11 cellular contexts compared by ENCODE assay signal in the genomic region with DNA sequence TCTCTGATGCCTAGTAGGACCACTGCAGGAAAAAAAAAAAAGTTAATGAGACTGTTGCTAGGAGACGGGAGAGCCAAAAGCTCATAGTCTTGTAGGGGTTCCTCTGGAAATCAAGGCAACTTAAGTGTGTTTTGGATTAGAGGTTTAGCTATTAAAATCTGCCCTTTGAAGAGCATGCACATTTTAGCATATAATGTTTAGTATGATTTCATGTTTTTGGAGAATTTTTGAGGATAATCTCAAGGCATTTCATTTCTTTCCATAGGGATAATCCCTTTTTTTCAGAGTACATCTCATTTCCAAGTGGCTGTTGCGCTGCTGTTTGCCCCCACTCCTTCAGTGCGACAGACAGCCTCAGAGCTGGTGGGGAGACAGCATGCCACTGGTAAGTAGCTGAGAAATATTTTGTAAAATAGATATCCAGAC. TPM values are rescaled to one million over a fixed set of nuclear protein-coding genes. Genes with fewer than 3 reads are reported as not detected.
DNase-seq lines count a peak whose midpoint lies in the region; ATAC-seq and TF ChIP-seq lines count a peak whose summit lies in the region.
"Had no signal": no experiment of that assay in that cellular context is flagged by ENCODE, and none has a peak within 500 bp of the region (broad histone marks: within the 10 kb centered on the region; RNA-seq: fewer than 3 reads in every experiment).

A gene (plus strand): TSS at position 339 of the 426 bp plus-strand sequence.

- H3K4me3 Mint-ChIP-seq in brain (peak within 1 kb of the TSS in 3 of 5 experiments; percentile 92 to 96 (median 95)), Calu3 (ENCODE audit: low read depth, unreplicated experiment) (no peak within 1 kb of the TSS)
- H3K4me3 Mint-ChIP-seq: CD4-positive, CD25-positive, alpha-beta regulatory T cell had no signal

- H3K27me3 Mint-ChIP-seq in brain (peaks cover 14% of the 10 kb centered on the region), Calu3 (ENCODE audit: unreplicated experiment) (no peaks in the 10 kb centered on the region)
- H3K27me3 Mint-ChIP-seq: CD4-positive, CD25-positive, alpha-beta regulatory T cell had no signal

- H3K9ac ChIP-seq in iPS-20b (ENCODE audit: low read depth, low read length) = peak within 1 kb of the TSS; percentile 60; the same call in 1 of the 2 replicates

- H3K4me3 ChIP-seq in H7 (ENCODE audit: insufficient read depth, low read depth, low read length) (no peak within 1 kb of the TSS), iPS-20b (ENCODE audit: low read length) (peak within 1 kb of the TSS; percentile 59)

- intact Hi-C loops in Calu3 (cut with micrococcal nuclease; ENCODE audit: unreplicated experiment) = no loop called here

- CTCF ChIA-PET in RWPE1 (lab: Yijun Ruan, JAX) (no interaction called here), Calu3 (lab: Charles Lee) (no interaction called here)

- H3K27ac ChIP-seq in iPS-20b (ENCODE audit: low read length) (no peak within 1 kb of the TSS), RWPE1 (no peak within 1 kb of the TSS)
- H3K27ac ChIP-seq: VCaP had no signal

- DNase-seq in H7 (peak; percentile 20), putamen (ENCODE audit: low spot score) (peak; percentile 70), RWPE1 (ENCODE audit: low spot score) (no peak), Calu3 (no peak)
- DNase-seq: CD4-positive, CD25-positive, alpha-beta regulatory T cell; KG1 had no signal

- POLR2A ChIA-PET in RWPE1 (lab: Yijun Ruan, JAX; ENCODE audit: low non-redundant PET) = no interaction called here

- H3K27me3 ChIP-seq in H7 (ENCODE audit: control insufficient read depth, insufficient read depth, low read length) (no peaks in the 10 kb centered on the region), iPS-20b (ENCODE audit: insufficient read depth, low read length) (no peaks in the 10 kb centered on the region)

- H3K36me3 ChIP-seq in H7 (replicated peaks; ENCODE audit: control insufficient read depth, insufficient read depth, low read length) (no peaks in the 10 kb centered on the region), iPS-20b (ENCODE audit: insufficient read depth, low read depth, low read length) (no peaks in the 10 kb centered on the region)

- peak within 1 kb of the TSS in 3 of 5 experiments; percentile 88 to 90 (median 89) for H3K27ac Mint-ChIP-seq in brain
- H3K27ac Mint-ChIP-seq in Calu3 (ENCODE audit: unreplicated experiment) = no peak within 1 kb of the TSS
- H3K27ac Mint-ChIP-seq: CD4-positive, CD25-positive, alpha-beta regulatory T cell had no signal

- H3K4me1 ChIP-seq in iPS-20b (ENCODE audit: insufficient read depth, low read length) = no peaks in the 10 kb centered on the region; the same call in 1 of the 2 replicates

- no peak for TF ChIP-seq CTCF in brain (conservative IDR thresholded peaks at IDR 0.05)
- no peak for TF ChIP-seq CTCF in RWPE1 (conservative IDR thresholded peaks at IDR 0.05; ENCODE audit: low read depth)
- TF ChIP-seq CTCF in Calu3 (IDR thresholded peaks at IDR 0.05; ENCODE audit: unreplicated experiment) = no peak

- no TSS peak for BruUV-seq in Calu3 (replicated peaks; lab: Mats Ljungman, UMichigan)

- ATAC-seq in HG02870 (IDR thresholded peaks at IDR 0.05; ENCODE audit: unreplicated experiment) (no peak), GM21367 (IDR thresholded peaks at IDR 0.05; ENCODE audit: unreplicated experiment) (no peak)

- H3K4me1 Mint-ChIP-seq in brain (peaks cover 5% of the 10 kb centered on the region), Calu3 (ENCODE audit: low read depth, unreplicated experiment) (no peaks in the 10 kb centered on the region)
- H3K4me1 Mint-ChIP-seq: CD4-positive, CD25-positive, alpha-beta regulatory T cell had no signal

- H3K36me3 Mint-ChIP-seq in brain (no peaks in the 10 kb centered on the region), Calu3 (ENCODE audit: insufficient read depth, unreplicated experiment) (no peaks in the 10 kb centered on the region)
- H3K36me3 Mint-ChIP-seq: CD4-positive, CD25-positive, alpha-beta regulatory T cell had no signal

- peaks cover 0 to 7% (median 0%) of the 10 kb centered on the region in 5 experiments for H3K9me3 Mint-ChIP-seq in brain
- H3K9me3 Mint-ChIP-seq in Calu3 (ENCODE audit: low read depth, unreplicated experiment) = no peaks in the 10 kb centered on the region

- no peaks in the 10 kb centered on the region for H3K9me3 ChIP-seq in iPS-20b (ENCODE audit: insufficient read depth, low read depth, low read length)

RNA-seq across cellular contexts. Expression of the gene that starts here (rescaled TPM):
- 11.5 and 17.9 TPM in 2 replicates for total RNA-seq in H7 (2014; rRNA removed; shearing (Covaris generic))
- 3.9 TPM for polyA plus RNA-seq in brain (ENCODE audit: insufficient read depth, low read depth, low replicate concordance)
- total RNA-seq in Calu3 (2022) = not detected in 2 replicates
- polyA plus RNA-seq: CD4-positive, CD25-positive, alpha-beta regulatory T cell had no signal

Comparison
In these comparisons a context has a peak if more than half of its experiments do, and no peak if none do; other contexts are left out.
1. RNA of the gene that starts here (total RNA-seq): 11.5 to 17.9 TPM in H7; not detected in Calu3; every median in the first group is over 10 times any median in the second.
2. DNase-seq: peak in H7 (single experiment) and putamen (single experiment); none in RWPE1 (single experiment) and Calu3 (single experiment).